9 cellular contexts compared by ENCODE assay signal in the genomic region with DNA sequence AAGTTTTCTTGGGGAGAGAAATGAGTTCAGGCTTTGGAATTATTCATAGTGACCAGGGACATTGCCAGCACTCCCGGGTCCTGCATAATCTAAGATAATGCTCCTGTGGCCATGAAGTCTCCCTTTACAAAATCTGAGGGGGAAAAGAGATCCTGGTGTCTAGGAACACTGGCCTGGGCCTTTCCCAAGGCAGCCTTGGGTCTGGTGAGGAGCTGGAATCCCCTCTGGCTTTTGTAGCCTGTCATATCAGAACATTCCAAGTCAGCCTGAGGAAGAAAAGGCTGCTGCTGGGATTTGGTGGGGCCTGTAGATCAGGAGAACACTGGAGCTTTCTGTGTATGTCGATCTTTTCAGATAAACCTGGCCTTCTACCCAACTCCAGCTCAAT. TPM values are rescaled to one million over a fixed set of nuclear protein-coding genes. Genes with fewer than 3 reads are reported as not detected.
DNase-seq lines count a peak whose midpoint lies in the region; ATAC-seq and TF ChIP-seq lines count a peak whose summit lies in the region.
"Had no signal": no experiment of that assay in that cellular context is flagged by ENCODE, and none has a peak within 500 bp of the region (broad histone marks: within the 10 kb centered on the region; RNA-seq: fewer than 3 reads in every experiment).

No MANE protein-coding gene starts in this region.

- no peaks in the 10 kb centered on the region for H3K36me3 Mint-ChIP-seq in activated naive CD4-positive, alpha-beta T cell treated with anti-CD3 and anti-CD28 coated beads for 36 hours (ENCODE audit: low read depth)

- TF ChIP-seq EP300 in upper lobe of left lung (IDR thresholded peaks at IDR 0.05), result no peak

- H3K4me1 Mint-ChIP-seq in activated naive CD4-positive, alpha-beta T cell treated with anti-CD3 and anti-CD28 coated beads for 36 hours (ENCODE audit: low read depth), result peaks cover 22% of the 10 kb centered on the region

- no peaks in the 10 kb centered on the region for H3K9me3 Mint-ChIP-seq in activated naive CD4-positive, alpha-beta T cell treated with anti-CD3 and anti-CD28 coated beads for 36 hours

- DNase-seq in activated naive CD4-positive, alpha-beta T cell treated with anti-CD3 and anti-CD28 coated beads for 36 hours, result no peak
- DNase-seq in activated naive CD4-positive, alpha-beta T cell treated with anti-CD3 and anti-CD28 coated beads, Interleukin-2, amount 50 U/mL, for 16 hours, result no peak
- DNase-seq in adrenal gland (peak in 1 of 7 donors; percentile 14), upper lobe of left lung (no peak), iPS-NIHi11 (ENCODE audit: low spot score) (no peak)
- no peak for DNase-seq in central memory CD4-positive, alpha-beta T cell
- DNase-seq: DMS 273 treated with DMSO at 0.1 percent for 48 hours had no signal

- H3K27me3 ChIP-seq in adrenal gland (no peaks in the 10 kb centered on the region), upper lobe of left lung (peaks cover 0 to 2% (median 0%) of the 10 kb centered on the region in 4 donors)

- peak overlapping the region; percentile 91 for H3K27ac Mint-ChIP-seq in activated naive CD4-positive, alpha-beta T cell treated with anti-CD3 and anti-CD28 coated beads for 36 hours

- H3K27me3 Mint-ChIP-seq in activated naive CD4-positive, alpha-beta T cell treated with anti-CD3 and anti-CD28 coated beads for 36 hours (ENCODE audit: low read depth), result no peaks in the 10 kb centered on the region

- intact Hi-C loops in activated naive CD4-positive, alpha-beta T cell treated with anti-CD3 and anti-CD28 coated beads for 36 hours (cut with micrococcal nuclease), result loop anchor here (5.0 kb wide), 1 partner anchor 407 kb away; no protein-coding TSS in a partner anchor
- intact Hi-C loops in adrenal gland (cut with DNase I), result no loop called here

- TF ChIP-seq CTCF in adrenal gland (IDR thresholded peaks at IDR 0.05), result no peak
- no peak for TF ChIP-seq CTCF in upper lobe of left lung (IDR thresholded peaks at IDR 0.05)

- TF ChIP-seq POLR2A in adrenal gland (IDR thresholded peaks at IDR 0.05) (no peak), upper lobe of left lung (IDR thresholded peaks at IDR 0.05) (no peak)

- H3K27ac ChIP-seq in adrenal gland (peak overlapping the region; percentile 76 to 100 (median 93)), mesodermal cell (ENCODE audit: low read depth, low read length, severe bottlenecking) (peak overlapping the region; percentile 99), upper lobe of left lung (peak overlapping the region; percentile 96 to 100 (median 97))

- H3K4me1 ChIP-seq in adrenal gland (replicated peaks in 1 of 2) (peaks cover 32 to 50% of the 10 kb centered on the region in 2 donors), mesodermal cell (ENCODE audit: control insufficient read depth, insufficient read depth, low read length, poor library complexity, severe bottlenecking) (peaks cover 19% of the 10 kb centered on the region), upper lobe of left lung (peaks cover 33 to 48% (median 39%) of the 10 kb centered on the region in 4 donors)

- H3K9me3 ChIP-seq in adrenal gland (replicated peaks in 1 of 3), result no peaks in the 10 kb centered on the region
- no peaks in the 10 kb centered on the region for H3K9me3 ChIP-seq in mesodermal cell (ENCODE audit: control insufficient read depth, low read length)
- H3K9me3 ChIP-seq in upper lobe of left lung, result no peaks in the 10 kb centered on the region

- ATAC-seq in upper lobe of left lung (ENCODE audit: low FRiP score in 2 of 2), result no peak
- no peak for ATAC-seq in HG02571 (IDR thresholded peaks at IDR 0.05; ENCODE audit: unreplicated experiment)

- H3K4me3 Mint-ChIP-seq in activated naive CD4-positive, alpha-beta T cell treated with anti-CD3 and anti-CD28 coated beads for 36 hours, result peak overlapping the region; percentile 81

- CTCF ChIA-PET in activated naive CD4-positive, alpha-beta T cell treated with anti-CD3 and anti-CD28 coated beads for 36 hours (lab: Charles Lee), result interaction anchor here (0.6 to 1.2 kb wide), 5 partner anchors 20 to 453 kb away, joined by 3 to 5 read pairs (median 4); no protein-coding TSS in a partner anchor

- no peak overlapping the region for H3K4me3 ChIP-seq in adrenal gland
- H3K4me3 ChIP-seq in mesodermal cell (ENCODE audit: extremely low read depth, insufficient read depth, low read length, poor library complexity, severe bottlenecking), result no peak overlapping the region
- H3K4me3 ChIP-seq in upper lobe of left lung, result no peak overlapping the region

- 31 to 42% (median 37%) methylated on average over 2 of the region's 2 CpGs for WGBS in adrenal gland, 4 donors
- 33 to 50% methylated on average over 2 of the region's 2 CpGs for WGBS in mesodermal cell (ENCODE audit: insufficient coverage in 2 of 2), 2 experiments
- WGBS in upper lobe of left lung, 2 donors, result 54 to 70% methylated on average over 2 of the region's 2 CpGs

- H3K36me3 ChIP-seq in adrenal gland (replicated peaks in 1 of 2) (no peaks in the 10 kb centered on the region), mesodermal cell (ENCODE audit: control insufficient read depth, insufficient read depth, low read length) (no peaks in the 10 kb centered on the region), upper lobe of left lung (no peaks in the 10 kb centered on the region)

RNA-seq across cellular contexts. Expression of a gene that starts 1.6 kb away (rescaled TPM):
- total RNA-seq in activated naive CD4-positive, alpha-beta T cell treated with anti-CD3 and anti-CD28 coated beads for 36 hours, result 10 to 100 TPM; 65.0 to 65.9 TPM
- total RNA-seq in adrenal gland, result 10 to 100 TPM; 35.0 to 90.3 (median 57.0) TPM
- polyA plus RNA-seq in adrenal gland, result 10 to 100 TPM; 11.3 to 33.7 (median 24.5) TPM
- polyA plus RNA-seq in mesodermal cell (2013, experiment 1 of 2), result 59.9 TPM
- 51.2 TPM for polyA plus RNA-seq in mesodermal cell (2013, experiment 2 of 2)
- 100 to 1,000 TPM in 1 of 6 donors, 10 to 100 TPM in 5; 61.3 to 102 (median 70.5) TPM for total RNA-seq in upper lobe of left lung
